ENCODE assay signal across 1 cellular context in genomic region chr3:170353485-170353884, GRCh38.
TF ChIP-seq lines count a peak whose summit lies in the region.

No MANE protein-coding gene starts in this region.

TF ChIP-seq in HepG2, 621 proteins besides CTCF, POLR2A, EP300 and RAD21 (continued from another document):
- TF ChIP-seq, protein P1, sequence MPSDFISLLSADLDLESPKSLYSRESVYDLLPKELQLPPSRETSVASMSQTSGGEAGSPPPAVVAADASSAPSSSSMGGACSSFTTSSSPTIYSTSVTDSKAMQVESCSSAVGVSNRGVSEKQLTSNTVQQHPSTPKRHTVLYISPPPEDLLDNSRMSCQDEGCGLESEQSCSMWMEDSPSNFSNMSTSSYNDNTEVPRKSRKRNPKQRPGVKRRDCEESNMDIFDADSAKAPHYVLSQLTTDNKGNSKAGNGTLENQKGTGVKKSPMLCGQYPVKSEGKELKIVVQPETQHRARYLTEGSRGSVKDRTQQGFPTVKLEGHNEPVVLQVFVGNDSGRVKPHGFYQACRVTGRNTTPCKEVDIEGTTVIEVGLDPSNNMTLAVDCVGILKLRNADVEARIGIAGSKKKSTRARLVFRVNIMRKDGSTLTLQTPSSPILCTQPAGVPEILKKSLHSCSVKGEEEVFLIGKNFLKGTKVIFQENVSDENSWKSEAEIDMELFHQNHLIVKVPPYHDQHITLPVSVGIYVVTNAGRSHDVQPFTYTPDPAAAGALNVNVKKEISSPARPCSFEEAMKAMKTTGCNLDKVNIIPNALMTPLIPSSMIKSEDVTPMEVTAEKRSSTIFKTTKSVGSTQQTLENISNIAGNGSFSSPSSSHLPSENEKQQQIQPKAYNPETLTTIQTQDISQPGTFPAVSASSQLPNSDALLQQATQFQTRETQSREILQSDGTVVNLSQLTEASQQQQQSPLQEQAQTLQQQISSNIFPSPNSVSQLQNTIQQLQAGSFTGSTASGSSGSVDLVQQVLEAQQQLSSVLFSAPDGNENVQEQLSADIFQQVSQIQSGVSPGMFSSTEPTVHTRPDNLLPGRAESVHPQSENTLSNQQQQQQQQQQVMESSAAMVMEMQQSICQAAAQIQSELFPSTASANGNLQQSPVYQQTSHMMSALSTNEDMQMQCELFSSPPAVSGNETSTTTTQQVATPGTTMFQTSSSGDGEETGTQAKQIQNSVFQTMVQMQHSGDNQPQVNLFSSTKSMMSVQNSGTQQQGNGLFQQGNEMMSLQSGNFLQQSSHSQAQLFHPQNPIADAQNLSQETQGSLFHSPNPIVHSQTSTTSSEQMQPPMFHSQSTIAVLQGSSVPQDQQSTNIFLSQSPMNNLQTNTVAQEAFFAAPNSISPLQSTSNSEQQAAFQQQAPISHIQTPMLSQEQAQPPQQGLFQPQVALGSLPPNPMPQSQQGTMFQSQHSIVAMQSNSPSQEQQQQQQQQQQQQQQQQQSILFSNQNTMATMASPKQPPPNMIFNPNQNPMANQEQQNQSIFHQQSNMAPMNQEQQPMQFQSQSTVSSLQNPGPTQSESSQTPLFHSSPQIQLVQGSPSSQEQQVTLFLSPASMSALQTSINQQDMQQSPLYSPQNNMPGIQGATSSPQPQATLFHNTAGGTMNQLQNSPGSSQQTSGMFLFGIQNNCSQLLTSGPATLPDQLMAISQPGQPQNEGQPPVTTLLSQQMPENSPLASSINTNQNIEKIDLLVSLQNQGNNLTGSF (CRISPR knock-in tag; IDR thresholded peaks at IDR 0.05) = no peak
- no peak for TF ChIP-seq KDM6A (CRISPR knock-in tag; IDR thresholded peaks at IDR 0.05; ENCODE audit: low read depth)
- TF ChIP-seq ATF7 (IDR thresholded peaks at IDR 0.05) = no peak
- TF ChIP-seq ATF7 (CRISPR knock-in tag; IDR thresholded peaks at IDR 0.05) = no peak
- TF ChIP-seq ZNF121 (CRISPR knock-in tag; IDR thresholded peaks at IDR 0.05) = peak; percentile 50
- no peak for TF ChIP-seq ASH2L (IDR thresholded peaks at IDR 0.05; ENCODE audit: insufficient read length, low read depth, low read length)
- no peak for TF ChIP-seq ZNF414 (CRISPR knock-in tag; IDR thresholded peaks at IDR 0.05)
- TF ChIP-seq PHB2 (IDR thresholded peaks at IDR 0.05; ENCODE audit: partially characterized antibody) = no peak
- no peak for TF ChIP-seq ZNF768 (CRISPR knock-in tag; IDR thresholded peaks at IDR 0.05)
- TF ChIP-seq, protein P2, sequence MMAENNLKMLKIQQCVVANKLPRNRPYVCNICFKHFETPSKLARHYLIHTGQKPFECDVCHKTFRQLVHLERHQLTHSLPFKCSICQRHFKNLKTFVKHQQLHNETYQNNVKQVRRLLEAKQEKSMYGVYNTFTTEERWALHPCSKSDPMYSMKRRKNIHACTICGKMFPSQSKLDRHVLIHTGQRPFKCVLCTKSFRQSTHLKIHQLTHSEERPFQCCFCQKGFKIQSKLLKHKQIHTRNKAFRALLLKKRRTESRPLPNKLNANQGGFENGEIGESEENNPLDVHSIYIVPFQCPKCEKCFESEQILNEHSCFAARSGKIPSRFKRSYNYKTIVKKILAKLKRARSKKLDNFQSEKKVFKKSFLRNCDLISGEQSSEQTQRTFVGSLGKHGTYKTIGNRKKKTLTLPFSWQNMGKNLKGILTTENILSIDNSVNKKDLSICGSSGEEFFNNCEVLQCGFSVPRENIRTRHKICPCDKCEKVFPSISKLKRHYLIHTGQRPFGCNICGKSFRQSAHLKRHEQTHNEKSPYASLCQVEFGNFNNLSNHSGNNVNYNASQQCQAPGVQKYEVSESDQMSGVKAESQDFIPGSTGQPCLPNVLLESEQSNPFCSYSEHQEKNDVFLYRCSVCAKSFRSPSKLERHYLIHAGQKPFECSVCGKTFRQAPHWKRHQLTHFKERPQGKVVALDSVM (CRISPR knock-in tag; IDR thresholded peaks at IDR 0.05) = 0 out of 2 replicates have a peak, but pooled peaks have one; percentile 19
- no peak for TF ChIP-seq ZNF207 (IDR thresholded peaks at IDR 0.05; ENCODE audit: borderline replicate concordance)
- TF ChIP-seq, protein P3, sequence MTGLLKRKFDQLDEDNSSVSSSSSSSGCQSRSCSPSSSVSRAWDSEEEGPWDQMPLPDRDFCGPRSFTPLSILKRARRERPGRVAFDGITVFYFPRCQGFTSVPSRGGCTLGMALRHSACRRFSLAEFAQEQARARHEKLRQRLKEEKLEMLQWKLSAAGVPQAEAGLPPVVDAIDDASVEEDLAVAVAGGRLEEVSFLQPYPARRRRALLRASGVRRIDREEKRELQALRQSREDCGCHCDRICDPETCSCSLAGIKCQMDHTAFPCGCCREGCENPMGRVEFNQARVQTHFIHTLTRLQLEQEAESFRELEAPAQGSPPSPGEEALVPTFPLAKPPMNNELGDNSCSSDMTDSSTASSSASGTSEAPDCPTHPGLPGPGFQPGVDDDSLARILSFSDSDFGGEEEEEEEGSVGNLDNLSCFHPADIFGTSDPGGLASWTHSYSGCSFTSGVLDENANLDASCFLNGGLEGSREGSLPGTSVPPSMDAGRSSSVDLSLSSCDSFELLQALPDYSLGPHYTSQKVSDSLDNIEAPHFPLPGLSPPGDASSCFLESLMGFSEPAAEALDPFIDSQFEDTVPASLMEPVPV (CRISPR knock-in tag; IDR thresholded peaks at IDR 0.05) = no peak
